In genomic region chr12:67710582-67710981, GRCh38 we compare ENCODE assay signal across 8 cellular contexts.
A peak's percentile ranks its signal among the peaks of the same experiment; 100 is the strongest.
DNase-seq lines count a peak whose midpoint lies in the region; ATAC-seq lines count a peak whose summit lies in the region.

No MANE protein-coding gene starts in this region.

- peaks cover 5% of the 10 kb centered on the region for H3K4me1 Mint-ChIP-seq in activated T-cell treated with anti-CD3 and anti-CD28 coated beads, Interleukin-2, amount 50 U/mL, for 24 hours (ENCODE audit: low read depth)

- H3K27me3 Mint-ChIP-seq in activated T-cell treated with anti-CD3 and anti-CD28 coated beads, Interleukin-2, amount 50 U/mL, for 24 hours, result no peaks in the 10 kb centered on the region

- DNase-seq in NCI-H69 (lab: John Stamatoyannopoulos, UW) (peak; percentile 91), left lobe of liver (ENCODE audit: low spot score) (no peak), NCI-H2227 treated with DMSO at 0.1 percent for 48 hours (lab: John Stamatoyannopoulos, UW) (no peak), NCI-H2081 treated with DMSO at 0.1 percent for 48 hours (lab: John Stamatoyannopoulos, UW) (no peak), NCI-H748 treated with DMSO at 0.1 percent for 48 hours (lab: John Stamatoyannopoulos, UW) (no peak)
- no peak for DNase-seq in activated T-cell treated with anti-CD3 and anti-CD28 coated beads, Interleukin-2, amount 50 U/mL, for 24 hours

- ATAC-seq in GM18867 (IDR thresholded peaks at IDR 0.05; ENCODE audit: unreplicated experiment) (peak; percentile 97), HG02678 (IDR thresholded peaks at IDR 0.05; ENCODE audit: unreplicated experiment) (peak; percentile 98), left lobe of liver (peak; percentile 94)

- H3K36me3 Mint-ChIP-seq in activated T-cell treated with anti-CD3 and anti-CD28 coated beads, Interleukin-2, amount 50 U/mL, for 24 hours (ENCODE audit: low read depth), result no peaks in the 10 kb centered on the region

- no peaks in the 10 kb centered on the region for H3K9me3 Mint-ChIP-seq in activated T-cell treated with anti-CD3 and anti-CD28 coated beads, Interleukin-2, amount 50 U/mL, for 24 hours

- H3K27ac Mint-ChIP-seq in activated T-cell treated with anti-CD3 and anti-CD28 coated beads, Interleukin-2, amount 50 U/mL, for 24 hours, result no peak overlapping the region

- no peak overlapping the region for H3K4me3 Mint-ChIP-seq in activated T-cell treated with anti-CD3 and anti-CD28 coated beads, Interleukin-2, amount 50 U/mL, for 24 hours
